ENCODE assay signal across 5 cellular contexts in the genomic region with DNA sequence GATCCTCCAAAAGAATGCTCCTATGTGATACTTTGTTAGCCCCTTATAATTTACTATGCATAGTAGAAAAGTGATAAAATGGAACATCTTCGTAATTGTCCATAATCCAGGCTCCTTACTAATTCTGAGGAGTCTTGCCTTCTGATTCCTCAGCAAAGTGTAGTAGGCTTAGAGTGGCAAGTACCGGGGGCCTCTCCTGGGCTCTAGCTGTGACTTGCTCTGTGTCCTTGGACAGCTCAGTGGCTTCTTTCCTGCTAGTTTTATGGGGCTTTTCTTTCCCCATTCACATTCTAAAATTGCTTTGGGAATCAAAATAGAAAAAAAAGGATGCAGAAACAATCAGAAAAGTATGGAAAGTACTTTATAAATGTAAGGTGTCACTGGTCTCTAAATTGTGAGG.
"Had no signal": no experiment of that assay in that cellular context is flagged by ENCODE, and none has a peak within 500 bp of the region (broad histone marks: within the 10 kb centered on the region; RNA-seq: fewer than 3 reads in every experiment).

No MANE protein-coding gene starts in this region.

- H3K4me3 ChIP-seq: GM23248, K562 had no signal

- DNase-seq: GM23248, H9, HCEC 1CT, IMR-90 had no signal

- H3K9ac ChIP-seq: GM23248 had no signal

- H3K4me3 Mint-ChIP-seq: H9 had no signal

- H3K9me3 Mint-ChIP-seq: H9 had no signal

- H3K27ac ChIP-seq: GM23248 had no signal
